ENCODE assay signal across 13 cellular contexts in genomic region chr2:158755738-158756137, GRCh38. TPM values are rescaled to one million over a fixed set of nuclear protein-coding genes. Genes with fewer than 3 reads are reported as not detected.
A peak's percentile ranks its signal among the peaks of the same experiment; 100 is the strongest.
DNase-seq lines count a peak whose midpoint lies in the region; ATAC-seq and TF ChIP-seq lines count a peak whose summit lies in the region.
"Had no signal": no experiment of that assay in that cellular context is flagged by ENCODE, and none has a peak within 500 bp of the region (broad histone marks: within the 10 kb centered on the region; RNA-seq: fewer than 3 reads in every experiment).

No MANE protein-coding gene starts in this region.

- H3K9me3 ChIP-seq in neuronal stem cell (replicated peaks in 1 of 2; ENCODE audit: control insufficient read depth in 2 of 2, insufficient read depth in 1 of 2, low read depth in 1 of 2, low read length in 2 of 2): no peaks in the 10 kb centered on the region

- no peak for ATAC-seq in activated T-cell treated with anti-CD3 and anti-CD28 coated beads, Interleukin-2, amount 50 U/mL, for 4 hours

- H3K36me3 Mint-ChIP-seq in activated T-cell treated with anti-CD3 and anti-CD28 coated beads, Interleukin-2, amount 50 U/mL, for 4 hours (ENCODE audit: insufficient read depth): no peaks in the 10 kb centered on the region

- no peak overlapping the region for H3K27ac ChIP-seq in neuronal stem cell (replicated peaks; ENCODE audit: low read length)

- H3K27me3 ChIP-seq in neuronal stem cell (ENCODE audit: control insufficient read depth in 3 of 3, insufficient read depth in 3 of 3, low read depth in 1 of 3, low read length in 3 of 3): peaks cover 0 to 12% (median 0%) of the 10 kb centered on the region in 3 experiments

- H2AK5ac ChIP-seq in neuronal stem cell (ENCODE audit: low read depth, low read length): no peak overlapping the region

- no peak overlapping the region for H2BK15ac ChIP-seq in neuronal stem cell (ENCODE audit: low read length)

- no peak overlapping the region for H2AFZ ChIP-seq in neuronal stem cell (ENCODE audit: low read length)

- DNase-seq in AG10803 (ENCODE audit: low read depth): no peak
- DNase-seq in OCI-M1 (lab: John Stamatoyannopoulos, UW): peak; percentile 30
- DNase-seq in fibroblast of mammary gland (ENCODE audit: low read depth): no peak
- DNase-seq in activated T-cell treated with anti-CD3 and anti-CD28 coated beads, Interleukin-2, amount 50 U/mL, for 4 hours: no peak
- DNase-seq in neuronal stem cell (ENCODE audit: low spot score): no peak
- DNase-seq in NCI-H1436 (lab: John Stamatoyannopoulos, UW): no peak
- DNase-seq in GM10248 (ENCODE audit: extremely low spot score): no peak
- DNase-seq: GDM1 had no signal

- no peaks in the 10 kb centered on the region for H3K36me3 ChIP-seq in neuronal stem cell (replicated peaks in 1 of 2; ENCODE audit: control insufficient read depth in 2 of 2, insufficient read depth in 2 of 2, low read length in 2 of 2)

- H3K27me3 Mint-ChIP-seq in activated T-cell treated with anti-CD3 and anti-CD28 coated beads, Interleukin-2, amount 50 U/mL, for 4 hours (ENCODE audit: low read depth): peaks cover 10% of the 10 kb centered on the region

- H3K18ac ChIP-seq in neuronal stem cell (ENCODE audit: low read length): no peak overlapping the region

- no peak overlapping the region for H2BK12ac ChIP-seq in neuronal stem cell (ENCODE audit: low read length)

- no peaks in the 10 kb centered on the region for H3K9me3 Mint-ChIP-seq in activated T-cell treated with anti-CD3 and anti-CD28 coated beads, Interleukin-2, amount 50 U/mL, for 4 hours
- H3K9me3 Mint-ChIP-seq: T-helper 2 cell treated with Interferon-gamma antibody and Interleukin-4, amounts not matched to agents 5 μg/mL and 100 μg/mL, for 36 hours had no signal

- WGBS in neuronal stem cell (ENCODE audit: extremely low coverage in 2 of 2, insufficient read length in 2 of 2, insufficient replicate concordance in 1 of 2), 2 donors: no CpG with 5 or more reads among the region's 6 CpGs

- H3K23ac ChIP-seq in neuronal stem cell (ENCODE audit: low read depth, low read length, poor library complexity): no peak overlapping the region

- no peak overlapping the region for H4K91ac ChIP-seq in neuronal stem cell (ENCODE audit: low read depth, low read length, poor library complexity)

- H2BK120ac ChIP-seq in neuronal stem cell (ENCODE audit: low read depth, low read length): no peak overlapping the region

- CTCF ChIA-PET in GM10248 (lab: Yijun Ruan, JAX): interaction anchor here (1.5 to 8.8 kb wide), 6 partner anchors 12 to 733 kb away, joined by 3 to 117 read pairs (median 68); no protein-coding TSS in a partner anchor

- POLR2A ChIA-PET in GM10248 (lab: Yijun Ruan, JAX): no interaction called here

- no peak overlapping the region for H4K8ac ChIP-seq in neuronal stem cell (ENCODE audit: low read depth, low read length)

- no peak overlapping the region for H3K14ac ChIP-seq in neuronal stem cell (ENCODE audit: low read length)

- TF ChIP-seq CTCF in AG10803 (conservative IDR thresholded peaks at IDR 0.05; ENCODE audit: low read length) (peak; percentile 22), GM12872 (IDR thresholded peaks at IDR 0.05; ENCODE audit: insufficient read depth, low read depth, low read length) (peak; percentile 45; the same call in 1 of the 3 replicates), fibroblast of mammary gland (conservative IDR thresholded peaks at IDR 0.05; ENCODE audit: control insufficient read depth, insufficient read depth, low read depth, low read length) (peak; percentile 23), GM10248 (IDR thresholded peaks at IDR 0.05; ENCODE audit: control extremely low read depth, extremely low read depth, low read depth, missing control alignments) (no peak)

- H3K4me3 Mint-ChIP-seq in activated T-cell treated with anti-CD3 and anti-CD28 coated beads, Interleukin-2, amount 50 U/mL, for 4 hours: no peak overlapping the region
- H3K4me3 Mint-ChIP-seq: nephron; T-helper 2 cell treated with Interferon-gamma antibody and Interleukin-4, amounts not matched to agents 5 μg/mL and 100 μg/mL, for 36 hours had no signal

- H3K4me2 ChIP-seq in neuronal stem cell (ENCODE audit: insufficient read depth, low read length, poor library complexity, severe bottlenecking): no peak overlapping the region

- no peaks in the 10 kb centered on the region for H3K79me1 ChIP-seq in neuronal stem cell (ENCODE audit: low read depth, low read length)

- H3K4me3 ChIP-seq in AG10803 (ENCODE audit: low read length) (no peak overlapping the region), fibroblast of mammary gland (ENCODE audit: control insufficient read depth, low read depth, low read length) (no peak overlapping the region), neuronal stem cell (ENCODE audit: low read length in 2 of 2) (no peak overlapping the region)

- H2BK5ac ChIP-seq in neuronal stem cell (ENCODE audit: low read length): no peak overlapping the region

- H3K9ac ChIP-seq in neuronal stem cell (ENCODE audit: low read depth, low read length, poor library complexity): no peak overlapping the region

- peaks cover 0 to under 1% of the 10 kb centered on the region in 2 donors for H3K4me1 ChIP-seq in neuronal stem cell (ENCODE audit: control insufficient read depth in 2 of 2, insufficient read depth in 1 of 2, low read depth in 1 of 2, low read length in 2 of 2)

- no peak overlapping the region for H3K4ac ChIP-seq in neuronal stem cell (ENCODE audit: low read length)

- no peaks in the 10 kb centered on the region for H3K4me1 Mint-ChIP-seq in activated T-cell treated with anti-CD3 and anti-CD28 coated beads, Interleukin-2, amount 50 U/mL, for 4 hours (ENCODE audit: low read depth)

RNA-seq across cellular contexts. Expression of gene DAPL1, which starts 39.4 kb away (rescaled TPM):
- not detected for total RNA-seq in activated T-cell treated with anti-CD3 and anti-CD28 coated beads, Interleukin-2, amount 50 U/mL, for 4 hours
- 0.18 TPM for polyA plus RNA-seq in neuronal stem cell (2013, experiment 1 of 2)
- 0.14 TPM for polyA plus RNA-seq in neuronal stem cell (2013, experiment 2 of 2)
- total RNA-seq: dermis microvascular lymphatic vessel endothelial cell, NCI-H460 had no signal
